Comparison of ENCODE assay signal across 8 cellular contexts in the genomic region with DNA sequence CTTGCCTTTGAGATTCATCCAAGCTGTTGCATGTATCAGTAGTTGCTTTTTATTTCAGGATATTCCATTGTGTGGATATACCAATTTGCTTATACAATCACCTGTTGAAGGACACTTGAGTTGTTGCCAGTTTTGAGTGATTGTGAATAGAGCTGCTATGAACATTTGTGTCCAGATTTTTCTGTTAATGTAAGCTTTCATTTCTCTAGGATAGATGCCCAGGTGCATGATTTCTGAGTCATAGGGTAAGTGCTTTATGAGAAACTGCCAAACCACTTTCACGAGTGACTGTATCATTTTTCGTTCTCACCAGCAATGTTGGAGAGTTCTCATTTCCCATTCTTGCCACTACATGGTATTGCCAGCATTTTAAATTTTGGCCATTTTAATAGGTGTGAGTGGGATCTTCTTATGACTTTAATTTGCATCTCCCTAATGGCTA.
A peak's percentile ranks its signal among the peaks of the same experiment; 100 is the strongest.
DNase-seq lines count a peak whose midpoint lies in the region; ATAC-seq, FAIRE-seq and TF ChIP-seq lines count a peak whose summit lies in the region.

No MANE protein-coding gene starts in this region.

- no peak overlapping the region for H3K4me2 ChIP-seq in H9 (ENCODE audit: insufficient read depth, insufficient read length, low read length)

- H3K9me3 Mint-ChIP-seq in CD4-positive, alpha-beta memory T cell = peaks cover 0 to 5% (median 0%) of the 10 kb centered on the region in 8 donors
- no peaks in the 10 kb centered on the region for H3K9me3 Mint-ChIP-seq in H9

- no peaks in the 10 kb centered on the region for H4K20me1 ChIP-seq in H9 (ENCODE audit: control insufficient read depth, insufficient read depth, insufficient read length)

- no peak overlapping the region for H3K14ac ChIP-seq in H9 (ENCODE audit: insufficient read depth, low read length)

- no peaks in the 10 kb centered on the region for H3K23me2 ChIP-seq in H9 (ENCODE audit: insufficient read length, low read depth, low read length, poor library complexity, severe bottlenecking)

- in situ Hi-C loops in G401 (cut with HindIII; ENCODE audit: low sequenced_read_pairs) = no loop called here

- POLR2A ChIA-PET in CD4-positive, alpha-beta memory T cell (lab: Charles Lee; ENCODE audit: partially characterized antibody) = interaction anchor here (1.1 kb wide), 1 partner anchor 176 kb away, joined by 4 read pairs; no protein-coding TSS in a partner anchor

- H3K4me1 ChIP-seq in CD4-positive, alpha-beta memory T cell (ENCODE audit: insufficient read depth, low read length) = no peaks in the 10 kb centered on the region
- H3K4me1 ChIP-seq in H9 (ENCODE audit: insufficient read depth, low read length) = no peaks in the 10 kb centered on the region; the same call in 1 of the 2 replicates

- intact Hi-C loops in CD4-positive, alpha-beta memory T cell (cut with micrococcal nuclease) = no loop called here

- peaks cover 4 to 8% of the 10 kb centered on the region in 2 donors for H3K36me3 Mint-ChIP-seq in CD4-positive, alpha-beta memory T cell
- peaks cover 0 to 4% (median 0%) of the 10 kb centered on the region in 3 experiments; a peak in 1 of 7 replicates for H3K36me3 Mint-ChIP-seq in H9 (ENCODE audit: insufficient read depth in 1 of 3, low read depth in 3 of 3)

- TF ChIP-seq CTCF in cardiac fibroblast (IDR thresholded peaks at IDR 0.05; ENCODE audit: low read depth, low read length) = no peak
- TF ChIP-seq CTCF in H9 (conservative IDR thresholded peaks at IDR 0.05) = no peak

- no peak overlapping the region for H3K27ac ChIP-seq in CD4-positive, alpha-beta memory T cell (ENCODE audit: low read depth, low read length)
- H3K27ac ChIP-seq in H9 (ENCODE audit: insufficient read length, low read depth, low read length) = no peak overlapping the region

- H3K18ac ChIP-seq in H9 (ENCODE audit: insufficient read length, low read depth, low read length) = no peak overlapping the region

- H3K23ac ChIP-seq in H9 (ENCODE audit: insufficient read length, low read depth, low read length) = no peak overlapping the region

- H3K27me3 Mint-ChIP-seq in CD4-positive, alpha-beta memory T cell = no peaks in the 10 kb centered on the region
- H3K27me3 Mint-ChIP-seq in H9 (ENCODE audit: low read depth) = no peaks in the 10 kb centered on the region

- no peak overlapping the region for H3K56ac ChIP-seq in H9 (ENCODE audit: insufficient read length, low read depth, low read length)

- H3K27ac Mint-ChIP-seq in CD4-positive, alpha-beta memory T cell = peak overlapping the region in 1 of 7 donors; percentile 19
- peak overlapping the region in 1 of 3 experiments; percentile 62; a peak in 1 of 7 replicates for H3K27ac Mint-ChIP-seq in H9

- no peak overlapping the region for H2BK5ac ChIP-seq in H9 (ENCODE audit: insufficient read length, low read length)

- DNase-seq in GM12891 (ENCODE audit: insufficient read length, low spot score) = peak; percentile 9
- DNase-seq in Jurkat, Clone E6-1 (ENCODE audit: low read depth, low spot score) = peak; percentile 12
- peak; percentile 17 to 76 for DNase-seq in cardiac fibroblast (ENCODE audit: low read depth in 2 of 2)
- DNase-seq in G401 (ENCODE audit: low spot score) = no peak
- no peak for DNase-seq in CD4-positive, alpha-beta memory T cell
- no peak for DNase-seq in H9
- DNase-seq in activated CD4-positive, alpha-beta T cell treated with anti-CD3 and anti-CD28 coated beads, Interleukin-2, amount 50 U/mL, for 1 hour = no peak

- H3K4ac ChIP-seq in H9 (ENCODE audit: low read depth, low read length) = no peak overlapping the region

- no peak overlapping the region for H2BK12ac ChIP-seq in H9 (ENCODE audit: insufficient read length, low read depth, low read length)

- H4K5ac ChIP-seq in H9 (ENCODE audit: insufficient read length, low read depth, low read length) = no peak overlapping the region

- no peak overlapping the region for H3K4me3 Mint-ChIP-seq in CD4-positive, alpha-beta memory T cell
- no peak overlapping the region for H3K4me3 Mint-ChIP-seq in H9

- peaks cover 2% of the 10 kb centered on the region; the same call in 1 of the 2 replicates for H3K79me2 ChIP-seq in H9 (ENCODE audit: insufficient read depth, low read length)

- peaks cover 2% of the 10 kb centered on the region for H3K79me1 ChIP-seq in H9 (ENCODE audit: insufficient read depth, low read depth, low read length, poor library complexity, severe bottlenecking)

- no peak overlapping the region for H3K4me3 ChIP-seq in Jurkat, Clone E6-1 (ENCODE audit: low read length)
- H3K4me3 ChIP-seq in cardiac fibroblast (replicated peaks in 1 of 2; ENCODE audit: low read depth in 2 of 2, low read length in 2 of 2) = no peak overlapping the region
- no peak overlapping the region for H3K4me3 ChIP-seq in CD4-positive, alpha-beta memory T cell (ENCODE audit: low read length in 2 of 2)

- CTCF ChIA-PET in CD4-positive, alpha-beta memory T cell (lab: Charles Lee; ENCODE audit: partially characterized antibody) = interaction anchor here (1.1 kb wide), 1 partner anchor 12 kb away, joined by 3 read pairs; no protein-coding TSS in a partner anchor

- peak; percentile 88 for ATAC-seq in GM21576 (IDR thresholded peaks at IDR 0.05; ENCODE audit: unreplicated experiment)

- no peak overlapping the region for H4K91ac ChIP-seq in H9 (ENCODE audit: insufficient read length, low read depth, low read length)

- H2AK5ac ChIP-seq in H9 (ENCODE audit: insufficient read length, low read length) = no peak overlapping the region

- no peaks in the 10 kb centered on the region for H3K9me3 ChIP-seq in CD4-positive, alpha-beta memory T cell (ENCODE audit: control insufficient read depth in 1 of 2, low read length in 2 of 2)
- H3K9me3 ChIP-seq in H9 (ENCODE audit: control insufficient read depth, low read depth, low read length) = no peaks in the 10 kb centered on the region

- H2BK20ac ChIP-seq in H9 (ENCODE audit: low read depth, low read length, poor library complexity, severe bottlenecking) = no peak overlapping the region

- H3K27me3 ChIP-seq in CD4-positive, alpha-beta memory T cell (ENCODE audit: insufficient read depth, low read length) = no peaks in the 10 kb centered on the region
- no peaks in the 10 kb centered on the region for H3K27me3 ChIP-seq in H9 (ENCODE audit: insufficient read depth, low read length)

- H3T11ph ChIP-seq in H9 (ENCODE audit: low read length) = no peak overlapping the region

- FAIRE-seq in GM12891 (lab: Jason Lieb, UNC) = peak; percentile 91

- H2AFZ ChIP-seq in H9 (ENCODE audit: low read length) = no peak overlapping the region

- H3K36me3 ChIP-seq in CD4-positive, alpha-beta memory T cell (ENCODE audit: insufficient read depth, low read length) = no peaks in the 10 kb centered on the region

- no peak for TF ChIP-seq POLR2A in GM12891 (IDR thresholded peaks at IDR 0.05; ENCODE audit: low read depth, low read length)

- H3K9ac ChIP-seq in H9 (ENCODE audit: extremely low read depth, insufficient read length, low read length) = no peak overlapping the region

- no peak overlapping the region for H2BK15ac ChIP-seq in H9 (ENCODE audit: low read depth, low read length)

- H4K8ac ChIP-seq in H9 (replicated peaks; ENCODE audit: insufficient read length, low read depth, low read length) = no peak overlapping the region

- WGBS in H9 (ENCODE audit: extremely low coverage, insufficient read length, low lambda C conversion rate) = no CpG with 5 or more reads among the region's 2 CpGs

- peaks cover under 1 to 7% (median 5%) of the 10 kb centered on the region in 4 donors for H3K4me1 Mint-ChIP-seq in CD4-positive, alpha-beta memory T cell
- peaks cover 6 to 17% of the 10 kb centered on the region in 2 experiments; a peak in 3 of 4 replicates for H3K4me1 Mint-ChIP-seq in H9

- no peak overlapping the region for H2BK120ac ChIP-seq in H9 (ENCODE audit: low read depth, low read length, poor library complexity, severe bottlenecking)

TF ChIP-seq in GM12891, 5 proteins besides CTCF, POLR2A, EP300 and RAD21:
- TF ChIP-seq PAX5 (IDR thresholded peaks at IDR 0.05; ENCODE audit: insufficient read depth, low read length, severe bottlenecking) = no peak
- TF ChIP-seq POU2F2 (IDR thresholded peaks at IDR 0.05; ENCODE audit: low read depth, low read length) = peak; percentile 51; the same call in 1 of the 2 replicates
- TF ChIP-seq POLR2AphosphoS5 (IDR thresholded peaks at IDR 0.05; ENCODE audit: low read depth, low read length) = no peak
- TF ChIP-seq SPI1 (IDR thresholded peaks at IDR 0.05; ENCODE audit: low read depth, low read length) = peak; percentile 84

Comparison
In these comparisons a context has a peak if more than half of its experiments do, and no peak if none do; other contexts are left out.
1. DNase-seq: peak in GM12891 (single experiment), Jurkat, Clone E6-1 (single experiment) and cardiac fibroblast (2 of 2); none in G401 (single experiment), CD4-positive, alpha-beta memory T cell (0 of 5), H9 (single experiment) and activated CD4-positive, alpha-beta T cell treated with anti-CD3 and anti-CD28 coated beads, Interleukin-2, amount 50 U/mL, for 1 hour (single experiment).